11 cellular contexts compared by ENCODE assay signal in genomic region chr12:121925361-121925725, GRCh38. TPM values are rescaled to one million over a fixed set of nuclear protein-coding genes. Genes with fewer than 3 reads are reported as not detected.
DNase-seq lines count a peak whose midpoint lies in the region; ATAC-seq, FAIRE-seq and TF ChIP-seq lines count a peak whose summit lies in the region.
"Had no signal": no experiment of that assay in that cellular context is flagged by ENCODE, and none has a peak within 500 bp of the region (broad histone marks: within the 10 kb centered on the region; RNA-seq: fewer than 3 reads in every experiment).

No MANE protein-coding gene starts in this region.

- no peak overlapping the region for H3K18ac ChIP-seq in trophoblast cell (ENCODE audit: low read length)

- H3K4me3 ChIP-seq in SK-N-MC (peak overlapping the region; percentile 72), foreskin fibroblast (ENCODE audit: low read depth in 1 of 2, low read length in 2 of 2) (peak overlapping the region; percentile 36 to 53), trophoblast cell (ENCODE audit: low read depth, low read length) (no peak overlapping the region)

- no peak overlapping the region for H2AK5ac ChIP-seq in trophoblast cell (ENCODE audit: low read length)

- WGBS in trophoblast cell (ENCODE audit: extremely low coverage, insufficient coverage, insufficient read length), result no CpG with 5 or more reads among the region's 7 CpGs

- peak; percentile 74 for DNase-seq in AG20443 (ENCODE audit: low spot score)
- DNase-seq in SK-N-MC (ENCODE audit: low read depth, low spot score), result peak; percentile 37
- peak; percentile 89 to 93 for DNase-seq in foreskin fibroblast
- DNase-seq in trophoblast cell, result peak; percentile 42 to 66
- no peak for DNase-seq in NCI-H510A (lab: John Stamatoyannopoulos, UW)
- no peak for DNase-seq in T-helper 17 cell
- DNase-seq in LoVo (ENCODE audit: low spot score), result no peak
- no peak for DNase-seq in RCC 7860 (ENCODE audit: low spot score)
- DNase-seq: CD8-positive, alpha-beta memory T cell; stimulated activated naive B cell treated with anti-CD40 and anti-IgM and Interleukin-4, amounts not matched to agents 10 μg/mL and 1 μg/mL and 100 μg/mL, for 72 hours had no signal

- no peak overlapping the region for H3K14ac ChIP-seq in trophoblast cell (ENCODE audit: low read length)

- H3K36me3 Mint-ChIP-seq in T-helper 17 cell (ENCODE audit: low read depth), result peaks cover 2% of the 10 kb centered on the region
- H3K36me3 Mint-ChIP-seq: activated naive CD4-positive, alpha-beta T cell treated with anti-CD3 and anti-CD28 coated beads, Interleukin-2, amount 50 U/mL, for 24 hours had no signal

- no peak for ATAC-seq in T-helper 17 cell
- ATAC-seq: stimulated activated naive B cell treated with anti-CD40 and anti-IgM and Interleukin-4, amounts not matched to agents 10 μg/mL and 1 μg/mL and 100 μg/mL, for 72 hours had no signal

- peak overlapping the region; percentile 77 for H3K9ac ChIP-seq in SK-N-MC (ENCODE audit: insufficient read length)
- H3K9ac ChIP-seq in trophoblast cell (ENCODE audit: low read length), result no peak overlapping the region

- no peaks in the 10 kb centered on the region for H3K27me3 Mint-ChIP-seq in T-helper 17 cell
- H3K27me3 Mint-ChIP-seq: activated naive CD4-positive, alpha-beta T cell treated with anti-CD3 and anti-CD28 coated beads, Interleukin-2, amount 50 U/mL, for 24 hours; CD8-positive, alpha-beta memory T cell; stimulated activated naive B cell treated with anti-CD40 and anti-IgM and Interleukin-4, amounts not matched to agents 10 μg/mL and 1 μg/mL and 100 μg/mL, for 72 hours had no signal

- peak overlapping the region; percentile 74 for H2BK12ac ChIP-seq in trophoblast cell (ENCODE audit: low read length)

- H3K4ac ChIP-seq in trophoblast cell (ENCODE audit: low read depth, low read length), result no peak overlapping the region

- no peak overlapping the region for H3K27ac Mint-ChIP-seq in T-helper 17 cell
- H3K27ac Mint-ChIP-seq: activated naive CD4-positive, alpha-beta T cell treated with anti-CD3 and anti-CD28 coated beads, Interleukin-2, amount 50 U/mL, for 24 hours; CD8-positive, alpha-beta memory T cell; stimulated activated naive B cell treated with anti-CD40 and anti-IgM and Interleukin-4, amounts not matched to agents 10 μg/mL and 1 μg/mL and 100 μg/mL, for 72 hours had no signal

- peak overlapping the region; percentile 98 for H3K27ac ChIP-seq in SK-N-MC
- no peak overlapping the region for H3K27ac ChIP-seq in trophoblast cell (ENCODE audit: low read depth, low read length)

- no peaks in the 10 kb centered on the region for H3K27me3 ChIP-seq in trophoblast cell (ENCODE audit: insufficient read depth, low read length)

- H3K9me3 ChIP-seq in SK-N-MC (ENCODE audit: low read depth, low read length) (no peaks in the 10 kb centered on the region), trophoblast cell (ENCODE audit: insufficient read depth, low read depth, low read length) (no peaks in the 10 kb centered on the region), T-helper 17 cell (ENCODE audit: control insufficient read depth, low read length, poor library complexity, severe bottlenecking) (no peaks in the 10 kb centered on the region)

- no peak overlapping the region for H4K91ac ChIP-seq in trophoblast cell (ENCODE audit: low read depth, low read length)

- H2BK5ac ChIP-seq in trophoblast cell (ENCODE audit: low read depth, low read length, poor library complexity), result no peak overlapping the region

- H3K4me2 ChIP-seq in trophoblast cell (ENCODE audit: low read length), result peak overlapping the region; percentile 45

- H2AFZ ChIP-seq in trophoblast cell (ENCODE audit: insufficient read depth, low read length, poor library complexity), result no peak overlapping the region

- no peak overlapping the region for H2BK120ac ChIP-seq in trophoblast cell (ENCODE audit: insufficient read depth, low read length, poor library complexity)

- H4K12ac ChIP-seq in trophoblast cell (ENCODE audit: low read depth, low read length), result no peak overlapping the region

- H3K79me1 ChIP-seq in trophoblast cell (ENCODE audit: low read length), result peaks cover 8% of the 10 kb centered on the region

- H3K79me2 ChIP-seq in trophoblast cell (ENCODE audit: control insufficient read depth, insufficient read depth, low read length, poor library complexity), result no peaks in the 10 kb centered on the region

- peaks cover 7% of the 10 kb centered on the region for H3K4me1 Mint-ChIP-seq in T-helper 17 cell
- H3K4me1 Mint-ChIP-seq: activated naive CD4-positive, alpha-beta T cell treated with anti-CD3 and anti-CD28 coated beads, Interleukin-2, amount 50 U/mL, for 24 hours; CD8-positive, alpha-beta memory T cell had no signal

- FAIRE-seq in RCC 7860 (lab: Jason Lieb, UNC), result no peak

- peaks cover 10 to 15% of the 10 kb centered on the region in 2 experiments for H3K4me1 ChIP-seq in trophoblast cell (ENCODE audit: control insufficient read depth in 1 of 2, insufficient read depth in 2 of 2, low read length in 2 of 2)

- no peak for TF ChIP-seq CTCF in foreskin fibroblast (IDR thresholded peaks at IDR 0.05; ENCODE audit: low read depth, low read length)

- no peak overlapping the region for H3K4me3 Mint-ChIP-seq in T-helper 17 cell
- H3K4me3 Mint-ChIP-seq: activated naive CD4-positive, alpha-beta T cell treated with anti-CD3 and anti-CD28 coated beads, Interleukin-2, amount 50 U/mL, for 24 hours; CD8-positive, alpha-beta memory T cell; stimulated activated naive B cell treated with anti-CD40 and anti-IgM and Interleukin-4, amounts not matched to agents 10 μg/mL and 1 μg/mL and 100 μg/mL, for 72 hours had no signal

- peaks cover 3% of the 10 kb centered on the region; the same call in 1 of the 2 replicates for H3K36me3 ChIP-seq in SK-N-MC (ENCODE audit: insufficient read depth, low read length)
- H3K36me3 ChIP-seq in trophoblast cell (ENCODE audit: control insufficient read depth in 1 of 2, insufficient read depth in 2 of 2, low read length in 2 of 2), result no peaks in the 10 kb centered on the region

- H4K8ac ChIP-seq in trophoblast cell (ENCODE audit: low read depth, low read length), result peak overlapping the region; percentile 29

- no peak overlapping the region for H3K23ac ChIP-seq in trophoblast cell (ENCODE audit: low read length)

RNA-seq across cellular contexts. Expression of gene CFAP251, which starts 7.0 kb away (rescaled TPM):
- 3.4 and 3.9 TPM in 2 replicates for polyA plus RNA-seq in trophoblast cell (2013)
- total RNA-seq in T-helper 17 cell, result 1 to 10 TPM in 1 of 2 donors, under 1 TPM in 1; 0.97 to 1.1 TPM
- polyA plus RNA-seq: CD8-positive, alpha-beta memory T cell had no signal

RNA-seq across cellular contexts. Expression of gene PSMD9, which starts 36.8 kb away (rescaled TPM):
- 45.6 and 47.7 TPM in 2 replicates for polyA plus RNA-seq in trophoblast cell (2013)
- total RNA-seq in T-helper 17 cell, result 10 to 100 TPM; 40.5 to 51.3 TPM

Comparison
In these comparisons a context has a peak if more than half of its experiments do, and no peak if none do; other contexts are left out.
1. DNase-seq: peak in AG20443 (single experiment), SK-N-MC (single experiment), foreskin fibroblast (2 of 2) and trophoblast cell (2 of 2); none in NCI-H510A (single experiment), T-helper 17 cell (0 of 3), LoVo (single experiment) and RCC 7860 (single experiment).